Comparison of ENCODE assay signal across 11 cellular contexts in the genomic region with DNA sequence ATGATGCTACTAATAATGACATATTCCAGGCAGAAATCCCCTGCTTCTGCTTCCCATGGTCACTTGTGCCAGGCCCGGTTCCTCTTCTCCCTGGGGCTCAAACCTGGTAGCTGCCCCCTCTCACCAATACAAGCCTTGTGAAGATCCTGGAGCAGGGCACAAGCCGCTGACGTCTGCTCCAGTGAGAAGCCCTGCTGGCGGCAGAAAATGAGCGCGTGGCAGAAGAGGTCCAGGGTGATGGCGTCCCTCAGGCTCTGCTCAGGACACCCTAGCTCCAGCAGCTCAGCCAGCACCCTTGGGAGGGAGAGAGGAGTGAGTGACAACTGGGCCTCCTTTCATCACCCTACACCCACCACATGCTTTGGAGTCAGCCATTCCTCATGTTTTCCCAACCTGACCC. TPM values are rescaled to one million over a fixed set of nuclear protein-coding genes. Genes with fewer than 3 reads are reported as not detected.
A peak's percentile ranks its signal among the peaks of the same experiment; 100 is the strongest.
DNase-seq lines count a peak whose midpoint lies in the region; ATAC-seq and TF ChIP-seq lines count a peak whose summit lies in the region.
"Had no signal": no experiment of that assay in that cellular context is flagged by ENCODE, and none has a peak within 500 bp of the region (broad histone marks: within the 10 kb centered on the region; RNA-seq: fewer than 3 reads in every experiment).

No MANE protein-coding gene starts in this region.

- H3K27me3 ChIP-seq in OCI-LY1 (ENCODE audit: insufficient read depth, low read length) (no peaks in the 10 kb centered on the region), endodermal cell (ENCODE audit: control insufficient read depth, insufficient read depth, low read length, poor library complexity, severe bottlenecking) (no peaks in the 10 kb centered on the region), sigmoid colon (no peaks in the 10 kb centered on the region), colonic mucosa (no peaks in the 10 kb centered on the region)
- H3K27me3 ChIP-seq: uterus had no signal

- no peaks in the 10 kb centered on the region for H3K27me3 Mint-ChIP-seq in activated CD8-positive, alpha-beta T cell treated with anti-CD3 and anti-CD28 coated beads, Interleukin-2, amount 10 ng/mL, durations not matched to agents 7 days and 5 days (ENCODE audit: low read depth)
- no peaks in the 10 kb centered on the region for H3K27me3 Mint-ChIP-seq in activated CD8-positive, alpha-beta T cell treated with anti-CD3 and anti-CD28 coated beads for 36 hours
- no peaks in the 10 kb centered on the region for H3K27me3 Mint-ChIP-seq in endodermal cell (ENCODE audit: insufficient read depth)
- H3K27me3 Mint-ChIP-seq: activated CD4-positive, alpha-beta memory T cell treated with anti-CD3 and anti-CD28 coated beads for 36 hours had no signal

- no peaks in the 10 kb centered on the region for H3K9me3 Mint-ChIP-seq in activated CD8-positive, alpha-beta T cell treated with anti-CD3 and anti-CD28 coated beads, Interleukin-2, amount 10 ng/mL, durations not matched to agents 7 days and 5 days (ENCODE audit: insufficient read depth)
- H3K9me3 Mint-ChIP-seq in activated CD8-positive, alpha-beta T cell treated with anti-CD3 and anti-CD28 coated beads for 36 hours = no peaks in the 10 kb centered on the region
- no peaks in the 10 kb centered on the region for H3K9me3 Mint-ChIP-seq in endodermal cell
- H3K9me3 Mint-ChIP-seq: activated CD4-positive, alpha-beta memory T cell treated with anti-CD3 and anti-CD28 coated beads for 36 hours had no signal

- DNase-seq in activated CD8-positive, alpha-beta T cell treated with anti-CD3 and anti-CD28 coated beads, Interleukin-2, amount 10 ng/mL, durations not matched to agents 7 days and 5 days = no peak
- no peak for DNase-seq in activated CD8-positive, alpha-beta T cell treated with anti-CD3 and anti-CD28 coated beads for 36 hours
- DNase-seq in endodermal cell = no peak
- peak; percentile 61 for DNase-seq in sigmoid colon
- no peak for DNase-seq in colonic mucosa
- DNase-seq in HuH-7.5 (ENCODE audit: low spot score) = no peak
- DNase-seq in kidney tubule cell (ENCODE audit: low spot score) = no peak
- DNase-seq: activated CD4-positive, alpha-beta memory T cell treated with anti-CD3 and anti-CD28 coated beads for 36 hours; uterus had no signal

- intact Hi-C loops in activated CD8-positive, alpha-beta T cell treated with anti-CD3 and anti-CD28 coated beads for 36 hours (cut with micrococcal nuclease) = loop anchor here (10.0 kb wide), 1 partner anchor 45 kb away; no protein-coding TSS in a partner anchor
- intact Hi-C loops in sigmoid colon (cut with DNase I) (loop anchor here (5.0 kb wide), 1 partner anchor 132 kb away; a partner anchor contains a TSS), colonic mucosa (cut with DNase I) (no loop called here)

- H2AFZ ChIP-seq in OCI-LY1 (ENCODE audit: low read length) = no peak overlapping the region

- peak overlapping the region; percentile 76; the same call in 1 of the 2 replicates for H3K9ac ChIP-seq in OCI-LY1 (ENCODE audit: low read length)
- no peak overlapping the region for H3K9ac ChIP-seq in endodermal cell (ENCODE audit: extremely low read depth, low read length, poor library complexity, severe bottlenecking)
- H3K9ac ChIP-seq in colonic mucosa (ENCODE audit: low read depth in 2 of 2, low read length in 2 of 2) = peak overlapping the region in 1 of 2 donors; percentile 21

- H3K27ac Mint-ChIP-seq in activated CD8-positive, alpha-beta T cell treated with anti-CD3 and anti-CD28 coated beads, Interleukin-2, amount 10 ng/mL, durations not matched to agents 7 days and 5 days = no peak overlapping the region
- no peak overlapping the region for H3K27ac Mint-ChIP-seq in activated CD8-positive, alpha-beta T cell treated with anti-CD3 and anti-CD28 coated beads for 36 hours
- no peak overlapping the region for H3K27ac Mint-ChIP-seq in endodermal cell
- H3K27ac Mint-ChIP-seq: activated CD4-positive, alpha-beta memory T cell treated with anti-CD3 and anti-CD28 coated beads for 36 hours had no signal

- peak overlapping the region; percentile 84 for H3K4me3 ChIP-seq in OCI-LY1 (ENCODE audit: low read depth, low read length, poor library complexity, severe bottlenecking)
- H3K4me3 ChIP-seq in endodermal cell (ENCODE audit: low read length) = peak overlapping the region; percentile 97
- no peak overlapping the region for H3K4me3 ChIP-seq in sigmoid colon
- no peak overlapping the region for H3K4me3 ChIP-seq in colonic mucosa

- H3K4me3 Mint-ChIP-seq in activated CD8-positive, alpha-beta T cell treated with anti-CD3 and anti-CD28 coated beads, Interleukin-2, amount 10 ng/mL, durations not matched to agents 7 days and 5 days = peak overlapping the region; percentile 5
- H3K4me3 Mint-ChIP-seq in activated CD8-positive, alpha-beta T cell treated with anti-CD3 and anti-CD28 coated beads for 36 hours = no peak overlapping the region
- peak overlapping the region; percentile 85 for H3K4me3 Mint-ChIP-seq in endodermal cell

- H3K36me3 ChIP-seq in OCI-LY1 (ENCODE audit: insufficient read depth, low read length) = peaks cover 58% of the 10 kb centered on the region
- H3K36me3 ChIP-seq in endodermal cell (ENCODE audit: control insufficient read depth, insufficient read depth, low read length) = peaks cover 73% of the 10 kb centered on the region
- H3K36me3 ChIP-seq in sigmoid colon = peaks cover 12 to 41% (median 21%) of the 10 kb centered on the region in 4 donors
- H3K36me3 ChIP-seq in colonic mucosa = peaks cover 15% of the 10 kb centered on the region
- H3K36me3 ChIP-seq: uterus had no signal

- no peaks in the 10 kb centered on the region for H3K9me3 ChIP-seq in OCI-LY1 (ENCODE audit: low read length)
- no peaks in the 10 kb centered on the region for H3K9me3 ChIP-seq in endodermal cell (ENCODE audit: control insufficient read depth, low read length)
- no peaks in the 10 kb centered on the region for H3K9me3 ChIP-seq in sigmoid colon
- H3K9me3 ChIP-seq in colonic mucosa = no peaks in the 10 kb centered on the region
- H3K9me3 ChIP-seq: prostate gland, uterus had no signal

- no peaks in the 10 kb centered on the region for H3F3A ChIP-seq in OCI-LY1 (ENCODE audit: insufficient read depth, low read length)

- TF ChIP-seq POLR2A in sigmoid colon (IDR thresholded peaks at IDR 0.05) = no peak

- no peak for ATAC-seq in activated CD8-positive, alpha-beta T cell treated with anti-CD3 and anti-CD28 coated beads, Interleukin-2, amount 10 ng/mL, durations not matched to agents 7 days and 5 days
- ATAC-seq in activated CD8-positive, alpha-beta T cell treated with anti-CD3 and anti-CD28 coated beads for 36 hours = no peak

- H3K4me1 Mint-ChIP-seq in activated CD8-positive, alpha-beta T cell treated with anti-CD3 and anti-CD28 coated beads, Interleukin-2, amount 10 ng/mL, durations not matched to agents 7 days and 5 days (ENCODE audit: low read depth) = peaks cover 33% of the 10 kb centered on the region
- peaks cover 21% of the 10 kb centered on the region for H3K4me1 Mint-ChIP-seq in activated CD8-positive, alpha-beta T cell treated with anti-CD3 and anti-CD28 coated beads for 36 hours (ENCODE audit: low read depth)
- peaks cover 13% of the 10 kb centered on the region for H3K4me1 Mint-ChIP-seq in endodermal cell

- no peaks in the 10 kb centered on the region for H4K20me1 ChIP-seq in OCI-LY1 (ENCODE audit: insufficient read depth, low read length)

- H3K36me3 Mint-ChIP-seq in activated CD8-positive, alpha-beta T cell treated with anti-CD3 and anti-CD28 coated beads, Interleukin-2, amount 10 ng/mL, durations not matched to agents 7 days and 5 days (ENCODE audit: low read depth) = peaks cover 27% of the 10 kb centered on the region
- H3K36me3 Mint-ChIP-seq in activated CD8-positive, alpha-beta T cell treated with anti-CD3 and anti-CD28 coated beads for 36 hours (ENCODE audit: low read depth) = peaks cover 19% of the 10 kb centered on the region
- H3K36me3 Mint-ChIP-seq in endodermal cell (ENCODE audit: low read depth) = peaks cover 60% of the 10 kb centered on the region

- TF ChIP-seq EP300 in sigmoid colon (IDR thresholded peaks at IDR 0.05) = no peak

- H3K27ac ChIP-seq in OCI-LY1 (ENCODE audit: low read depth, low read length, poor library complexity, severe bottlenecking) (peak overlapping the region; percentile 76), endodermal cell (ENCODE audit: low read depth, low read length) (no peak overlapping the region), sigmoid colon (no peak overlapping the region), colonic mucosa (no peak overlapping the region)
- H3K27ac ChIP-seq: prostate gland, uterus had no signal

- no peak for TF ChIP-seq CTCF in activated CD8-positive, alpha-beta T cell treated with anti-CD3 and anti-CD28 coated beads for 36 hours (IDR thresholded peaks at IDR 0.05)
- no peak for TF ChIP-seq CTCF in OCI-LY1 (IDR thresholded peaks at IDR 0.05; ENCODE audit: low read length)
- no peak for TF ChIP-seq CTCF in endodermal cell (conservative IDR thresholded peaks at IDR 0.05)
- no peak for TF ChIP-seq CTCF in sigmoid colon (IDR thresholded peaks at IDR 0.05)
- no peak for TF ChIP-seq CTCF in colonic mucosa (IDR thresholded peaks at IDR 0.05)

- WGBS in endodermal cell (ENCODE audit: insufficient coverage in 1 of 2, insufficient read length in 1 of 2), 2 experiments = 94% methylated on average over 7 of the region's 7 CpGs; no CpG with 5 or more reads in 1 of the 2 experiments
- 94 to 95% methylated on average over 7 of the region's 7 CpGs for WGBS in sigmoid colon, 2 donors

- H3K4me1 ChIP-seq in OCI-LY1 (ENCODE audit: insufficient read depth, low read length, severe bottlenecking) (peaks cover 37% of the 10 kb centered on the region), endodermal cell (ENCODE audit: control insufficient read depth, insufficient read depth, low read length) (peaks cover 8% of the 10 kb centered on the region), sigmoid colon (peaks cover 0 to 33% (median 31%) of the 10 kb centered on the region in 4 donors), colonic mucosa (peaks cover 12% of the 10 kb centered on the region)

- POLR2A ChIA-PET in activated CD8-positive, alpha-beta T cell treated with anti-CD3 and anti-CD28 coated beads, Interleukin-2, amount 10 ng/mL, durations not matched to agents 7 days and 5 days (lab: Charles Lee) = interaction anchor here (0.6 to 1.9 kb wide), 3 partner anchors 9 to 20 kb away, joined by 3 to 9 read pairs (median 3); a partner anchor contains a TSS
- POLR2A ChIA-PET in activated CD8-positive, alpha-beta T cell treated with anti-CD3 and anti-CD28 coated beads for 36 hours (lab: Charles Lee) = interaction anchor here (0.9 to 1.6 kb wide), 8 partner anchors 8 to 61 kb away, joined by 3 to 7 read pairs (median 6); a partner anchor contains a TSS

- H3K4me2 ChIP-seq in OCI-LY1 (ENCODE audit: low read length) = peak overlapping the region; percentile 90

- CTCF ChIA-PET in activated CD8-positive, alpha-beta T cell treated with anti-CD3 and anti-CD28 coated beads, Interleukin-2, amount 10 ng/mL, durations not matched to agents 7 days and 5 days (lab: Charles Lee) = interaction anchor here (0.6 to 2.5 kb wide), 5 partner anchors 11 to 175 kb away, joined by 3 to 7 read pairs (median 3); no protein-coding TSS in a partner anchor
- CTCF ChIA-PET in activated CD8-positive, alpha-beta T cell treated with anti-CD3 and anti-CD28 coated beads for 36 hours (lab: Charles Lee) = interaction anchor here (1.0 to 2.8 kb wide), 3 partner anchors 54 to 181 kb away, joined by 3 to 10 read pairs (median 4); no protein-coding TSS in a partner anchor

- H3K79me2 ChIP-seq in OCI-LY1 (ENCODE audit: insufficient read depth, low read length) = no peaks in the 10 kb centered on the region; the same call in 1 of the 2 replicates

- H3K9me2 ChIP-seq in OCI-LY1 (ENCODE audit: low read depth, low read length) = no peaks in the 10 kb centered on the region

RNA-seq across cellular contexts. Expression of a gene that starts 1.7 kb away (rescaled TPM):
- total RNA-seq in activated CD8-positive, alpha-beta T cell treated with anti-CD3 and anti-CD28 coated beads, Interleukin-2, amount 10 ng/mL, durations not matched to agents 7 days and 5 days = 1 to 10 TPM; 4.4 to 4.8 TPM
- 1 to 10 TPM; 3.8 to 3.9 TPM for total RNA-seq in activated CD8-positive, alpha-beta T cell treated with anti-CD3 and anti-CD28 coated beads for 36 hours
- total RNA-seq in endodermal cell = 10 to 100 TPM in 1 of 2 donors, 1 to 10 TPM in 1; 6.9 to 12.6 TPM
- polyA plus RNA-seq in endodermal cell (2013, experiment 1 of 2) = 8.2 TPM
- 9.1 TPM for polyA plus RNA-seq in endodermal cell (2013, experiment 2 of 2)
- total RNA-seq in sigmoid colon = 1 to 10 TPM in 3 of 4 donors, under 1 TPM in 1; 0.82 to 2.8 (median 1.7) TPM
- 10 to 100 TPM in 1 of 3 donors, 1 to 10 TPM in 1, not detected in 1; 3.7 to 11.9 TPM for polyA plus RNA-seq in sigmoid colon
- 10 to 100 TPM in 1 of 2 donors, 1 to 10 TPM in 1; 8.6 to 12.7 TPM for total RNA-seq in colonic mucosa

RNA-seq across cellular contexts. Expression of a gene that starts 2.0 kb away (rescaled TPM):
- 100 to 1,000 TPM; 100 to 102 TPM for total RNA-seq in activated CD8-positive, alpha-beta T cell treated with anti-CD3 and anti-CD28 coated beads, Interleukin-2, amount 10 ng/mL, durations not matched to agents 7 days and 5 days
- total RNA-seq in activated CD8-positive, alpha-beta T cell treated with anti-CD3 and anti-CD28 coated beads for 36 hours = 10 to 100 TPM; 63.2 to 68.1 TPM
- total RNA-seq in endodermal cell = 10 to 100 TPM; 88.4 to 95.8 TPM
- polyA plus RNA-seq in endodermal cell (2013, experiment 1 of 2) = 89.1 TPM
- polyA plus RNA-seq in endodermal cell (2013, experiment 2 of 2) = 85.4 TPM
- total RNA-seq in sigmoid colon = 10 to 100 TPM; 48.1 to 53.9 (median 49.6) TPM
- polyA plus RNA-seq in sigmoid colon = 10 to 100 TPM; 34.8 to 79.3 (median 48.6) TPM
- 100 to 1,000 TPM in 1 of 2 donors, 10 to 100 TPM in 1; 94.6 to 117 TPM for total RNA-seq in colonic mucosa

RNA-seq across cellular contexts. Expression of a gene that starts 11.9 kb away (rescaled TPM):
- 10 to 100 TPM; 42.1 to 43.7 TPM for total RNA-seq in activated CD8-positive, alpha-beta T cell treated with anti-CD3 and anti-CD28 coated beads, Interleukin-2, amount 10 ng/mL, durations not matched to agents 7 days and 5 days
- total RNA-seq in activated CD8-positive, alpha-beta T cell treated with anti-CD3 and anti-CD28 coated beads for 36 hours = 10 to 100 TPM; 27.8 to 30.3 TPM
- total RNA-seq in endodermal cell (10 to 100 TPM; 49.8 to 54.8 TPM), sigmoid colon (10 to 100 TPM; 20.1 to 28.5 (median 23.7) TPM), colonic mucosa (10 to 100 TPM; 33.6 to 47.8 TPM)
- 33.9 TPM for polyA plus RNA-seq in endodermal cell (2013, experiment 1 of 2)
- polyA plus RNA-seq in endodermal cell (2013, experiment 2 of 2) = 33.8 TPM
- polyA plus RNA-seq in sigmoid colon = 10 to 100 TPM; 19.2 to 45.0 (median 23.8) TPM

RNA-seq across cellular contexts. Expression of a gene that starts 26.8 kb away (rescaled TPM):
- total RNA-seq in activated CD8-positive, alpha-beta T cell treated with anti-CD3 and anti-CD28 coated beads, Interleukin-2, amount 10 ng/mL, durations not matched to agents 7 days and 5 days = 1 to 10 TPM; 1.7 to 1.9 TPM
- 1 to 10 TPM; 2.8 to 3.2 TPM for total RNA-seq in activated CD8-positive, alpha-beta T cell treated with anti-CD3 and anti-CD28 coated beads for 36 hours
- 10 to 100 TPM; 31.8 to 33.3 TPM for total RNA-seq in endodermal cell
- polyA plus RNA-seq in endodermal cell (2013, experiment 1 of 2) = 24.3 TPM
- polyA plus RNA-seq in endodermal cell (2013, experiment 2 of 2) = 24.7 TPM
- 10 to 100 TPM in 2 of 4 donors, 1 to 10 TPM in 2; 8.4 to 12.1 (median 10.3) TPM for total RNA-seq in sigmoid colon
- polyA plus RNA-seq in sigmoid colon = 1 to 10 TPM; 3.0 to 6.9 (median 3.5) TPM
- 10 to 100 TPM; 11.8 to 15.2 TPM for total RNA-seq in colonic mucosa

Comparison
In these comparisons a context has a peak if more than half of its experiments do, and no peak if none do; other contexts are left out.
1. H3K4me3 ChIP-seq: peak in OCI-LY1 (single experiment) and endodermal cell (single experiment); none in sigmoid colon (0 of 4) and colonic mucosa (single experiment).